In the genomic region with DNA sequence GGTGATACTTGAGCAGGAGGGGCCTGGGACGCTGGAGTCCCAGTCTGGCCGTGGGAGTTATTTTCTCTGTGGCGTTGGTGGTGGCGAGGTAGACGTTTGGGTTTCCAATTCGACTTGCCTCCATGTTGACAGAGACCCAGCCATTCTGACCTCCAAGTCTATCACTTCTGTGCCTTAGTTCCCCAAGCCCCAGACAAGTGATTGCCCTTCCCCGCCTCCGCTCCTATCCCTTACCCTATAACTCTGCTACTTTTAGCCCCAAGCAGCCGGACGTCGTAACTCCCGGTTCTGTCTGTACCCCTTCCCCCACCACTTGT, we compare ENCODE assay signal across 9 cellular contexts. TPM values are rescaled to one million over a fixed set of nuclear protein-coding genes. Genes with fewer than 3 reads are reported as not detected.
DNase-seq lines count a peak whose midpoint lies in the region; ATAC-seq, FAIRE-seq and TF ChIP-seq lines count a peak whose summit lies in the region.
"Had no signal": no experiment of that assay in that cellular context is flagged by ENCODE, and none has a peak within 500 bp of the region (broad histone marks: within the 10 kb centered on the region; RNA-seq: fewer than 3 reads in every experiment).

No MANE protein-coding gene starts in this region.

- no peak for TF ChIP-seq CTCF in kidney (IDR thresholded peaks at IDR 0.05; ENCODE audit: borderline replicate concordance, extremely low read depth, insufficient read depth)
- TF ChIP-seq CTCF in tibial artery (IDR thresholded peaks at IDR 0.05) = no peak
- no peak for TF ChIP-seq CTCF in omental fat pad (IDR thresholded peaks at IDR 0.05)

- peak overlapping the region; percentile 94 to 97 for H3K9ac ChIP-seq in kidney (ENCODE audit: low read length in 2 of 2)

- no peaks in the 10 kb centered on the region for H3K27me3 Mint-ChIP-seq in activated T-cell treated with anti-CD3 and anti-CD28 coated beads, Interleukin-2, amount 50 U/mL, for 4 hours (ENCODE audit: low read depth)
- no peaks in the 10 kb centered on the region for H3K27me3 Mint-ChIP-seq in activated T-helper 17 cell treated with anti-CD3 and anti-CD28 coated beads, Interleukin-2, amount 50 U/mL, for 72 hours

- no peak for DNase-seq in activated T-cell treated with anti-CD3 and anti-CD28 coated beads, Interleukin-2, amount 50 U/mL, for 4 hours
- DNase-seq in activated T-cell treated with anti-CD3 and anti-CD28 coated beads for 4 hours (no peak), kidney (no peak), tibial artery (no peak), SIG-M5 treated with dmso at 0.1 percent for 504 hours (lab: John Stamatoyannopoulos, UW; ENCODE audit: unreplicated experiment) (no peak), omental fat pad (ENCODE audit: low spot score) (no peak), anterior cingulate cortex (lab: John Stamatoyannopoulos, UW) (no peak)

- H3K27ac Mint-ChIP-seq in activated T-helper 17 cell treated with anti-CD3 and anti-CD28 coated beads, Interleukin-2, amount 50 U/mL, for 72 hours = peak overlapping the region; percentile 97

- intact Hi-C loops in kidney (cut with DNase I) (no loop called here), tibial artery (cut with DNase I; ENCODE audit: low total_unique reads) (loop anchor here (2.0 kb wide), 1 partner anchor 34 kb away; no protein-coding TSS in a partner anchor)

- H3K9me3 ChIP-seq in kidney (ENCODE audit: control insufficient read depth in 1 of 2, low read length in 2 of 2) (no peaks in the 10 kb centered on the region), tibial artery (no peaks in the 10 kb centered on the region)

- H3K4me3 Mint-ChIP-seq in activated T-cell treated with anti-CD3 and anti-CD28 coated beads, Interleukin-2, amount 50 U/mL, for 4 hours = peak overlapping the region; percentile 89
- peak overlapping the region; percentile 89 for H3K4me3 Mint-ChIP-seq in activated T-helper 17 cell treated with anti-CD3 and anti-CD28 coated beads, Interleukin-2, amount 50 U/mL, for 72 hours

- ATAC-seq in activated T-cell treated with anti-CD3 and anti-CD28 coated beads, Interleukin-2, amount 50 U/mL, for 4 hours = no peak
- ATAC-seq in activated T-helper 17 cell treated with anti-CD3 and anti-CD28 coated beads, Interleukin-2, amount 50 U/mL, for 72 hours (replicated peaks) = no peak
- ATAC-seq in omental fat pad (ENCODE audit: low FRiP score) = no peak

- H3K27ac ChIP-seq in kidney (ENCODE audit: low read depth in 2 of 2, low read length in 2 of 2) (peak overlapping the region; percentile 69 to 80), tibial artery (peak overlapping the region; percentile 78 to 87)

- peak overlapping the region; percentile 98 to 99 for H3K4me3 ChIP-seq in kidney (ENCODE audit: low read length in 2 of 2)
- H3K4me3 ChIP-seq in tibial artery = peak overlapping the region; percentile 89 to 95

- no peaks in the 10 kb centered on the region for H3K9me3 Mint-ChIP-seq in activated T-cell treated with anti-CD3 and anti-CD28 coated beads, Interleukin-2, amount 50 U/mL, for 4 hours
- no peaks in the 10 kb centered on the region for H3K9me3 Mint-ChIP-seq in activated T-helper 17 cell treated with anti-CD3 and anti-CD28 coated beads, Interleukin-2, amount 50 U/mL, for 72 hours

- peaks cover 12 to 16% of the 10 kb centered on the region in 2 donors for H3K36me3 ChIP-seq in kidney (ENCODE audit: control insufficient read depth in 1 of 2, insufficient read depth in 2 of 2, low read length in 2 of 2)
- H3K36me3 ChIP-seq in tibial artery = peaks cover 16 to 40% (median 22%) of the 10 kb centered on the region in 3 donors

- H3K36me3 Mint-ChIP-seq in activated T-cell treated with anti-CD3 and anti-CD28 coated beads, Interleukin-2, amount 50 U/mL, for 4 hours (ENCODE audit: insufficient read depth) = peaks cover 9% of the 10 kb centered on the region
- H3K36me3 Mint-ChIP-seq in activated T-helper 17 cell treated with anti-CD3 and anti-CD28 coated beads, Interleukin-2, amount 50 U/mL, for 72 hours (ENCODE audit: low read depth) = peaks cover 58% of the 10 kb centered on the region

- H3K4me1 ChIP-seq in kidney (ENCODE audit: control insufficient read depth in 1 of 2, insufficient read depth in 1 of 2, low read depth in 1 of 2, low read length in 2 of 2) (peaks cover 0 to 14% of the 10 kb centered on the region in 2 donors), tibial artery (peaks cover 0 to 21% (median 13%) of the 10 kb centered on the region in 4 donors)

- FAIRE-seq in kidney (lab: Jason Lieb, UNC) = no peak

- no peaks in the 10 kb centered on the region for H3K27me3 ChIP-seq in tibial artery

- H3K4me1 Mint-ChIP-seq in activated T-cell treated with anti-CD3 and anti-CD28 coated beads, Interleukin-2, amount 50 U/mL, for 4 hours (ENCODE audit: low read depth) = peaks cover 24% of the 10 kb centered on the region
- peaks cover 18% of the 10 kb centered on the region for H3K4me1 Mint-ChIP-seq in activated T-helper 17 cell treated with anti-CD3 and anti-CD28 coated beads, Interleukin-2, amount 50 U/mL, for 72 hours

RNA-seq across cellular contexts. Expression of a gene that starts 0.5 kb away (rescaled TPM):
- 100 to 1,000 TPM; 192 to 211 (median 195) TPM for total RNA-seq in activated T-cell treated with anti-CD3 and anti-CD28 coated beads, Interleukin-2, amount 50 U/mL, for 4 hours
- 10 to 100 TPM; 51.5 to 95.1 TPM for total RNA-seq in activated T-helper 17 cell treated with anti-CD3 and anti-CD28 coated beads, Interleukin-2, amount 50 U/mL, for 72 hours
- total RNA-seq in kidney = 52.4 TPM
- polyA plus RNA-seq in kidney (ENCODE audit: insufficient read depth, low read depth, low replicate concordance) = 74.4 TPM
- 10 to 100 TPM; 36.4 to 65.7 (median 50.3) TPM for total RNA-seq in omental fat pad

RNA-seq across cellular contexts. Expression of a gene that starts 17.6 kb away (rescaled TPM):
- 1 to 10 TPM; 1.7 to 3.3 (median 1.7) TPM for total RNA-seq in activated T-cell treated with anti-CD3 and anti-CD28 coated beads, Interleukin-2, amount 50 U/mL, for 4 hours
- 1 to 10 TPM in 1 of 2 donors, under 1 TPM in 1; 0.16 to 1.2 TPM for total RNA-seq in activated T-helper 17 cell treated with anti-CD3 and anti-CD28 coated beads, Interleukin-2, amount 50 U/mL, for 72 hours
- 0.13 TPM for total RNA-seq in kidney
- polyA plus RNA-seq in kidney (ENCODE audit: insufficient read depth, low read depth, low replicate concordance) = 0.17 TPM
- under 1 TPM in 1 of 4 donors, not detected in 3; 0.24 TPM for total RNA-seq in omental fat pad
- polyA plus RNA-seq: adipose tissue had no signal

RNA-seq across cellular contexts. Expression of a gene that starts 33.8 kb away (rescaled TPM):
- not detected for total RNA-seq in activated T-cell treated with anti-CD3 and anti-CD28 coated beads, Interleukin-2, amount 50 U/mL, for 4 hours
- total RNA-seq in activated T-helper 17 cell treated with anti-CD3 and anti-CD28 coated beads, Interleukin-2, amount 50 U/mL, for 72 hours = not detected
- total RNA-seq in kidney (not detected), omental fat pad (not detected)
- polyA plus RNA-seq in kidney (ENCODE audit: insufficient read depth, low read depth, low replicate concordance) = not detected
- polyA plus RNA-seq: adipose tissue had no signal

RNA-seq across cellular contexts. Expression of a gene that starts 35.8 kb away (rescaled TPM):
- 100 to 1,000 TPM; 193 to 201 (median 197) TPM for total RNA-seq in activated T-cell treated with anti-CD3 and anti-CD28 coated beads, Interleukin-2, amount 50 U/mL, for 4 hours
- total RNA-seq in activated T-helper 17 cell treated with anti-CD3 and anti-CD28 coated beads, Interleukin-2, amount 50 U/mL, for 72 hours = 100 to 1,000 TPM; 182 to 239 TPM
- total RNA-seq in kidney = 123 TPM
- 106 TPM for polyA plus RNA-seq in kidney (ENCODE audit: insufficient read depth, low read depth, low replicate concordance)
- total RNA-seq in omental fat pad = 100 to 1,000 TPM in 1 of 4 donors, 10 to 100 TPM in 3; 62.2 to 102 (median 73.3) TPM

RNA-seq across cellular contexts. Expression of a gene that starts 45.4 kb away (rescaled TPM):
- 1,000 to 10,000 TPM; 3,250 to 3,505 (median 3,474) TPM for total RNA-seq in activated T-cell treated with anti-CD3 and anti-CD28 coated beads, Interleukin-2, amount 50 U/mL, for 4 hours
- total RNA-seq in activated T-helper 17 cell treated with anti-CD3 and anti-CD28 coated beads, Interleukin-2, amount 50 U/mL, for 72 hours = 1,000 to 10,000 TPM; 2,984 to 3,090 TPM
- total RNA-seq in kidney = 1,461 TPM
- polyA plus RNA-seq in kidney (ENCODE audit: insufficient read depth, low read depth, low replicate concordance) = 1,965 TPM
- total RNA-seq in omental fat pad = 1,000 to 10,000 TPM; 1,153 to 1,681 (median 1,338) TPM
